36 cellular contexts compared by ENCODE assay signal in genomic region chr3:162014284-162014683, GRCh38.
"Had no signal": no experiment of that assay in that cellular context is flagged by ENCODE, and none has a peak within 500 bp of the region (broad histone marks: within the 10 kb centered on the region; RNA-seq: fewer than 3 reads in every experiment).

No MANE protein-coding gene starts in this region.

- H3K9me3 ChIP-seq: adrenal gland, body of pancreas, colonic mucosa had no signal

- ATAC-seq: activated CD8-positive, alpha-beta T cell treated with anti-CD3 and anti-CD28 coated beads for 36 hours; activated naive CD4-positive, alpha-beta T cell treated with anti-CD3 and anti-CD28 coated beads, Interleukin-2, amount 50 U/mL, for 72 hours; activated T-cell treated with anti-CD3 and anti-CD28 coated beads, Interleukin-2, amount 50 U/mL, for 4 hours; activated T-cell treated with anti-CD3 and anti-CD28 coated beads, Interleukin-2, amount 50 U/mL, for 72 hours; activated T-helper 17 cell treated with anti-CD3 and anti-CD28 coated beads, Interleukin-2, amount 50 U/mL, for 72 hours; body of pancreas had no signal

- H3K4me1 ChIP-seq: adrenal gland, body of pancreas, colonic mucosa had no signal

- H3K27me3 ChIP-seq: adrenal gland, body of pancreas, brain microvascular endothelial cell, cardiac muscle cell, colonic mucosa had no signal

- H3K4me3 ChIP-seq: adrenal gland, body of pancreas, cardiac muscle cell, colonic mucosa had no signal

- H3K27ac ChIP-seq: adrenal gland, body of pancreas, brain microvascular endothelial cell, cardiac muscle cell, colonic mucosa, VCaP had no signal

- H3K36me3 ChIP-seq: adrenal gland, brain microvascular endothelial cell, cardiac muscle cell, colonic mucosa had no signal

- DNase-seq: activated B cell treated with CpG ODN at 0.5 μM for 24 hours; activated CD4-positive, alpha-beta memory T cell treated with anti-CD3 and anti-CD28 coated beads for 36 hours; activated CD4-positive, alpha-beta T cell treated with anti-CD3 and anti-CD28 coated beads for 4 hours; activated CD4-positive, alpha-beta T cell treated with anti-CD3 and anti-CD28 coated beads, Interleukin-2, amount 10 ng/mL, durations not matched to agents 24 days and 14 days; activated CD4-positive, alpha-beta T cell treated with anti-CD3 and anti-CD28 coated beads, Interleukin-2, amount 50 U/mL, for 1 hour; activated CD4-positive, alpha-beta T cell treated with anti-CD3 and anti-CD28 coated beads, Interleukin-2, amount 50 U/mL, for 4 hours; activated CD4-positive, CD25-positive, alpha-beta regulatory T cell treated with anti-CD3 and anti-CD28 coated beads, Interleukin-2, amount 50 U/mL, for 72 hours; activated CD8-positive, alpha-beta memory T cell treated with anti-CD3 and anti-CD28 coated beads, Interleukin-2, amount 50 U/mL, for 4 hours; activated CD8-positive, alpha-beta T cell treated with anti-CD3 and anti-CD28 coated beads for 36 hours; activated effector memory CD4-positive, alpha-beta T cell treated with anti-CD3 and anti-CD28 coated beads, Interleukin-2, amount 50 U/mL, for 16 hours; activated gamma-delta T cell treated with Interleukin-2 at 50 U/mL for 16 hours; activated naive CD4-positive, alpha-beta T cell; activated naive CD4-positive, alpha-beta T cell treated with anti-CD3 and anti-CD28 coated beads for 36 hours; activated naive CD4-positive, alpha-beta T cell treated with anti-CD3 and anti-CD28 coated beads, Interleukin-2, amount 50 U/mL, for 16 hours; activated naive CD8-positive, alpha-beta T cell treated with anti-CD3 and anti-CD28 coated beads for 36 hours; activated T-cell treated with anti-CD3 and anti-CD28 coated beads for 4 hours; activated T-cell treated with anti-CD3 and anti-CD28 coated beads, Interleukin-2, amount 50 U/mL, for 1 hour; activated T-cell treated with anti-CD3 and anti-CD28 coated beads, Interleukin-2, amount 50 U/mL, for 4 hours; activated T-cell treated with anti-CD3 and anti-CD28 coated beads, Interleukin-2, amount 50 U/mL, for 72 hours; adrenal gland; amniotic stem cell; aorta; body of pancreas; brain microvascular endothelial cell; caudate nucleus; cerebellar nuclear complex; colonic mucosa; T-helper 2 cell; T-helper 9 cell had no signal

- FAIRE-seq: astrocyte, bronchial epithelial cell, TTC549 had no signal
